2 cellular contexts compared by ENCODE assay signal in genomic region chr19:37329686-37330085, GRCh38.
TF ChIP-seq lines count a peak whose summit lies in the region.

No MANE protein-coding gene starts in this region.

TF ChIP-seq in GM12878, 131 proteins besides CTCF, POLR2A, EP300 and RAD21:
- TF ChIP-seq ZNF217 (IDR thresholded peaks at IDR 0.05) = no peak
- TF ChIP-seq POU2F2 (IDR thresholded peaks at IDR 0.05; ENCODE audit: borderline replicate concordance, low read depth, low read length) = no peak
- no peak for TF ChIP-seq LARP7 (IDR thresholded peaks at IDR 0.05)
- TF ChIP-seq, protein P1, sequence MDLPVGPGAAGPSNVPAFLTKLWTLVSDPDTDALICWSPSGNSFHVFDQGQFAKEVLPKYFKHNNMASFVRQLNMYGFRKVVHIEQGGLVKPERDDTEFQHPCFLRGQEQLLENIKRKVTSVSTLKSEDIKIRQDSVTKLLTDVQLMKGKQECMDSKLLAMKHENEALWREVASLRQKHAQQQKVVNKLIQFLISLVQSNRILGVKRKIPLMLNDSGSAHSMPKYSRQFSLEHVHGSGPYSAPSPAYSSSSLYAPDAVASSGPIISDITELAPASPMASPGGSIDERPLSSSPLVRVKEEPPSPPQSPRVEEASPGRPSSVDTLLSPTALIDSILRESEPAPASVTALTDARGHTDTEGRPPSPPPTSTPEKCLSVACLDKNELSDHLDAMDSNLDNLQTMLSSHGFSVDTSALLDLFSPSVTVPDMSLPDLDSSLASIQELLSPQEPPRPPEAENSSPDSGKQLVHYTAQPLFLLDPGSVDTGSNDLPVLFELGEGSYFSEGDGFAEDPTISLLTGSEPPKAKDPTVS (IDR thresholded peaks at IDR 0.05; ENCODE audit: low read depth, low read length) = no peak
- no peak for TF ChIP-seq TCF7 (IDR thresholded peaks at IDR 0.05; ENCODE audit: borderline replicate concordance)
- TF ChIP-seq ZBED1 (IDR thresholded peaks at IDR 0.05; ENCODE audit: borderline replicate concordance) = no peak

TF ChIP-seq in neural cell, 6 proteins besides CTCF, POLR2A, EP300 and RAD21:
- no peak for TF ChIP-seq SMC3 (conservative IDR thresholded peaks at IDR 0.05; ENCODE audit: poor library complexity)
- TF ChIP-seq POLR2AphosphoS5 (IDR thresholded peaks at IDR 0.05) = no peak
- no peak for TF ChIP-seq REST (IDR thresholded peaks at IDR 0.05; ENCODE audit: borderline replicate concordance)
- TF ChIP-seq TAF1 (IDR thresholded peaks at IDR 0.05; ENCODE audit: low read depth) = no peak
- no peak for TF ChIP-seq EZH2 (IDR thresholded peaks at IDR 0.05; ENCODE audit: borderline replicate concordance, insufficient read depth, low read length, poor library complexity, severe bottlenecking)
- no peak for TF ChIP-seq MXI1 (conservative IDR thresholded peaks at IDR 0.05; ENCODE audit: poor library complexity, severe bottlenecking)
TF ChIP-seq in neural cell: peak in this region for 0.
